In genomic region chr4:40579983-40580382, GRCh38 we compare ENCODE assay signal across 1 cellular context.
TF ChIP-seq lines count a peak whose summit lies in the region.

No MANE protein-coding gene starts in this region.

TF ChIP-seq in GM23338, 12 proteins besides CTCF, POLR2A, EP300 and RAD21 (continued from another document):
- TF ChIP-seq, protein P1, sequence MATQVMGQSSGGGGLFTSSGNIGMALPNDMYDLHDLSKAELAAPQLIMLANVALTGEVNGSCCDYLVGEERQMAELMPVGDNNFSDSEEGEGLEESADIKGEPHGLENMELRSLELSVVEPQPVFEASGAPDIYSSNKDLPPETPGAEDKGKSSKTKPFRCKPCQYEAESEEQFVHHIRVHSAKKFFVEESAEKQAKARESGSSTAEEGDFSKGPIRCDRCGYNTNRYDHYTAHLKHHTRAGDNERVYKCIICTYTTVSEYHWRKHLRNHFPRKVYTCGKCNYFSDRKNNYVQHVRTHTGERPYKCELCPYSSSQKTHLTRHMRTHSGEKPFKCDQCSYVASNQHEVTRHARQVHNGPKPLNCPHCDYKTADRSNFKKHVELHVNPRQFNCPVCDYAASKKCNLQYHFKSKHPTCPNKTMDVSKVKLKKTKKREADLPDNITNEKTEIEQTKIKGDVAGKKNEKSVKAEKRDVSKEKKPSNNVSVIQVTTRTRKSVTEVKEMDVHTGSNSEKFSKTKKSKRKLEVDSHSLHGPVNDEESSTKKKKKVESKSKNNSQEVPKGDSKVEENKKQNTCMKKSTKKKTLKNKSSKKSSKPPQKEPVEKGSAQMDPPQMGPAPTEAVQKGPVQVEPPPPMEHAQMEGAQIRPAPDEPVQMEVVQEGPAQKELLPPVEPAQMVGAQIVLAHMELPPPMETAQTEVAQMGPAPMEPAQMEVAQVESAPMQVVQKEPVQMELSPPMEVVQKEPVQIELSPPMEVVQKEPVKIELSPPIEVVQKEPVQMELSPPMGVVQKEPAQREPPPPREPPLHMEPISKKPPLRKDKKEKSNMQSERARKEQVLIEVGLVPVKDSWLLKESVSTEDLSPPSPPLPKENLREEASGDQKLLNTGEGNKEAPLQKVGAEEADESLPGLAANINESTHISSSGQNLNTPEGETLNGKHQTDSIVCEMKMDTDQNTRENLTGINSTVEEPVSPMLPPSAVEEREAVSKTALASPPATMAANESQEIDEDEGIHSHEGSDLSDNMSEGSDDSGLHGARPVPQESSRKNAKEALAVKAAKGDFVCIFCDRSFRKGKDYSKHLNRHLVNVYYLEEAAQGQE (IDR thresholded peaks at IDR 0.05; ENCODE audit: unreplicated experiment): no peak
- TF ChIP-seq ZNF331 (CRISPR knock-in tag; IDR thresholded peaks at IDR 0.05; ENCODE audit: low read depth): no peak
- no peak for TF ChIP-seq EZH2phosphoT487 (IDR thresholded peaks at IDR 0.05; ENCODE audit: unreplicated experiment)
- TF ChIP-seq NANOG (IDR thresholded peaks at IDR 0.05; ENCODE audit: borderline replicate concordance): no peak
